Comparison of ENCODE assay signal across 8 cellular contexts in genomic region chr1:78676347-78676982, GRCh38. TPM values are rescaled to one million over a fixed set of nuclear protein-coding genes. Genes with fewer than 3 reads are reported as not detected.
DNase-seq lines count a peak whose midpoint lies in the region; ATAC-seq, FAIRE-seq and TF ChIP-seq lines count a peak whose summit lies in the region.

No MANE protein-coding gene starts in this region.

- no peaks in the 10 kb centered on the region for H3K36me3 ChIP-seq in Panc1 (ENCODE audit: control insufficient read depth, insufficient read depth, low read length)
- no peaks in the 10 kb centered on the region for H3K36me3 ChIP-seq in astrocyte (ENCODE audit: insufficient read depth, low read length)

- CTCF ChIA-PET in Panc1 (lab: Charles Lee) = no interaction called here

- no peak for FAIRE-seq in astrocyte (lab: Jason Lieb, UNC)

- peaks cover 4% of the 10 kb centered on the region for H3K9me3 Mint-ChIP-seq in astrocyte (ENCODE audit: unreplicated experiment)

- H3K4me3 ChIP-seq in Panc1 (ENCODE audit: low read depth in 2 of 2, low read length in 2 of 2) = no peak overlapping the region
- H3K4me3 ChIP-seq in astrocyte (ENCODE audit: insufficient read depth, low read depth, low read length) = no peak overlapping the region

- no peaks in the 10 kb centered on the region for H3K79me2 ChIP-seq in astrocyte (ENCODE audit: insufficient read depth, low read length)

- TF ChIP-seq CTCF in Panc1 (IDR thresholded peaks at IDR 0.05) (peak; percentile 77; the same call in 1 of the 2 replicates), astrocyte (IDR thresholded peaks at IDR 0.05; ENCODE audit: insufficient read depth, low read depth, low read length) (peak; percentile 84)

- H3K27ac Mint-ChIP-seq in astrocyte (ENCODE audit: unreplicated experiment) = no peak overlapping the region

- H4K20me1 ChIP-seq in astrocyte (ENCODE audit: insufficient read depth, low read length) = no peaks in the 10 kb centered on the region

- ATAC-seq in HG03442 (IDR thresholded peaks at IDR 0.05; ENCODE audit: unreplicated experiment) (peak; percentile 39), Panc1 (0 out of 2 replicates have a peak, but pooled peaks have one; percentile 66), GM19328 (IDR thresholded peaks at IDR 0.05; ENCODE audit: unreplicated experiment) (no peak)

- H3K4me1 ChIP-seq in Panc1 (ENCODE audit: control insufficient read depth, insufficient read depth, low read length) (no peaks in the 10 kb centered on the region), astrocyte (ENCODE audit: insufficient read depth, low read length) (no peaks in the 10 kb centered on the region)

- H3K4me1 Mint-ChIP-seq in astrocyte (ENCODE audit: low read depth, unreplicated experiment) = peaks cover 7% of the 10 kb centered on the region

- DNase-seq in NCI-H146 (lab: John Stamatoyannopoulos, UW) (peak; percentile 32), NCI-H146 treated with DMSO at 0.1 percent for 48 hours (lab: John Stamatoyannopoulos, UW; ENCODE audit: unreplicated experiment) (no peak), Panc1 (ENCODE audit: low read depth, low spot score) (peak; percentile 24), astrocyte (ENCODE audit: low read depth) (peak; percentile 42), iPS-NIHi11 (ENCODE audit: low spot score) (peak; percentile 31)
- peak in 2 of 3 donors; percentile 24 to 56 for DNase-seq in stimulated activated CD4-positive, alpha-beta T cell treated with anti-CD3 and anti-CD28 coated beads, Interleukin-12 subunit alpha, Interleukin-12 subunit beta, amount 100 ng/mL, for 48 hours (ENCODE audit: low read depth in 2 of 3, low spot score in 1 of 3)

- H3K27me3 Mint-ChIP-seq in astrocyte (ENCODE audit: low read depth, unreplicated experiment) = no peaks in the 10 kb centered on the region

- in situ Hi-C loops in Panc1 (cut with HindIII; ENCODE audit: low pct_unique_long_range_greater_than_20kb, low sequenced_read_pairs) = no loop called here

- no peak overlapping the region for H3K9ac ChIP-seq in astrocyte (ENCODE audit: low read length)

- intact Hi-C loops in Panc1 (cut with micrococcal nuclease; ENCODE audit: unreplicated experiment) = loop anchor here (1.0 to 5.0 kb wide), 2 partner anchors 59 to 529 kb away; no protein-coding TSS in a partner anchor

- no peak overlapping the region for H2AFZ ChIP-seq in astrocyte (ENCODE audit: low read depth, low read length)

- H3K27me3 ChIP-seq in Panc1 (ENCODE audit: control insufficient read depth, insufficient read depth, low read length) = no peaks in the 10 kb centered on the region; the same call in 1 of the 2 replicates
- H3K27me3 ChIP-seq in astrocyte (ENCODE audit: insufficient read depth, low read length) = no peaks in the 10 kb centered on the region

- no peak overlapping the region for H3K27ac ChIP-seq in Panc1 (ENCODE audit: low read length)
- H3K27ac ChIP-seq in astrocyte (ENCODE audit: low read depth, low read length) = no peak overlapping the region

- POLR2A ChIA-PET in Panc1 (lab: Charles Lee) = no interaction called here

- BruUV-seq in Panc1 (replicated peaks; lab: Mats Ljungman, UMichigan) = no TSS peak

- H3K9me3 ChIP-seq in Panc1 (ENCODE audit: control insufficient read depth, insufficient read depth, low read depth, low read length) (no peaks in the 10 kb centered on the region), astrocyte (ENCODE audit: insufficient read depth, low read depth, low read length) (no peaks in the 10 kb centered on the region)

- H3K36me3 Mint-ChIP-seq in astrocyte (ENCODE audit: low read depth, unreplicated experiment) = peaks cover 7% of the 10 kb centered on the region

- H3K4me3 Mint-ChIP-seq in astrocyte (ENCODE audit: unreplicated experiment) = no peak overlapping the region

- no peak overlapping the region for H3K4me2 ChIP-seq in astrocyte (ENCODE audit: low read length)

RNA-seq across cellular contexts. Expression of gene IFI44, which starts 26.8 kb away (rescaled TPM):
- 2.0 TPM for total RNA-seq in Panc1 (2021; ENCODE audit: unreplicated experiment)
- not detected for polyA plus RNA-seq in Panc1 (2012; ENCODE audit: insufficient read length)
- 144 and 176 TPM in 2 replicates for total RNA-seq in astrocyte

RNA-seq across cellular contexts. Expression of gene IFI44L, which starts 56.2 kb away (rescaled TPM):
- 0.10 TPM for total RNA-seq in Panc1 (2021; ENCODE audit: unreplicated experiment)
- not detected for polyA plus RNA-seq in Panc1 (2012; ENCODE audit: insufficient read length)
- 184 and 271 TPM in 2 replicates for total RNA-seq in astrocyte

Comparison
In these comparisons a context has a peak if more than half of its experiments do, and no peak if none do; other contexts are left out.
1. RNA of gene IFI44, which starts 26.8 kb away (total RNA-seq): 144 to 176 TPM in astrocyte; 2.0 TPM in Panc1 (single experiment); every median in the first group is over 10 times any median in the second.
2. RNA of gene IFI44L, which starts 56.2 kb away (total RNA-seq): 184 to 271 TPM in astrocyte; 0.10 TPM in Panc1 (single experiment); every median in the first group is over 100 times any median in the second.